Comparison of ENCODE assay signal across 1 cellular context in the genomic region with DNA sequence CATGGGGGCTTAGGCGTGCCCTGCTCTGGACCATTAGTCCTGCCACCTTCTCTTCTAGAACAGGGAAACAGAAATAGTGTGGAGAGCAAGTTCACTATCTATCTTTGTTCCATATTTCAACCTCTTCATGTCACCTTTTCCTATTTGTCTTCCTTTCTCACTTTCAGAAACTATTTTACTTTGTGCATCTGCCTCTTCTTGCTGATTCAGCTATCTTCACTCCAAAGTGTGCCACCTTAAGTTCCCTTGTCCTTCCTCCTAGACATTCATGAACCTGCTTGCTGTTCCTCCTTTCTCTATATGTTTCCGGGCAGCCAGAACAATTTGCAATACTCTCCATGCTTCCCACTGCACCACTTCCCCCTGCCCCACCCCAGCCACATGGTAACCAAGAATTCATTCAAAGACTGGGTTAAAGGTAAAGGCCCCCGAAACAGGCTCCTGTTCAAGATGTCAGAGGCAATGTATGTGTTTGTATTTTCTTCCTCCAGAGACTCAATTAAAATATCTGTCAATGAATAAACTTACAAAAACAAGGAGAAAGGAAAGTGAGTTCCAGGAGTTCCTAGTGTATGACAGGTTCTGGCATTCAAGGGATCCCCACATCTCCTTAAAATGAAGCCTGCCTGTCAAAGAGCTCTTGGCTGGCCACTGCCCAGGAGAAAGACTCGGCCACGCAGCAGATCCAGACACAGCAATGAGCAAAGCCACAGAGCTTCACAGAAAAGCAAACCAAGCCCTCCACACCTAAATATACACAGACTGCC.
TF ChIP-seq lines count a peak whose summit lies in the region.

No MANE protein-coding gene starts in this region.

TF ChIP-seq in IMR-90, 13 proteins besides CTCF, POLR2A, EP300 and RAD21:
- TF ChIP-seq BHLHE40 (IDR thresholded peaks at IDR 0.05; ENCODE audit: low read depth, low read length) = no peak
- TF ChIP-seq MAFK (IDR thresholded peaks at IDR 0.05; ENCODE audit: low read depth, low read length) = peak; percentile 74
- TF ChIP-seq NFE2L2 (IDR thresholded peaks at IDR 0.05; ENCODE audit: low read depth, low read length) = no peak
